Comparison of ENCODE assay signal across 7 cellular contexts in the genomic region with DNA sequence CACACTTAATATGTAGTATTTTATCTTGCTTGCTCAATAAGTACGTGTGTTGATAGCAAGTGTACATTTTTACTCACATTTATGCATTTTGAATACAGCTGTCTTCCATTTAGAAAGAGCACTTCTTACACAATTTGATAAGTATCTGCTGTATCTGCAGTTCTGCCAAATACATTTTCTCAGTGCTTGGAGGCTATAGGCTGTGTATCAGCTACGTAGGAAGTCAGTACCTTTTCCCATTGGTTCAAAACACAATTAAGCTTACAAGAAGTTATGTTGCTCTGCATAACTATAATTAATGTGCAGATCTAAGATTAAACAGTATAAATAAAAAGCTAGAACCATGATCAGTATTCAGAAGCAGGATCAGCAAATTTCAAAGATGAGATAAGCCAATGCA.
"Had no signal": no experiment of that assay in that cellular context is flagged by ENCODE, and none has a peak within 500 bp of the region (broad histone marks: within the 10 kb centered on the region; RNA-seq: fewer than 3 reads in every experiment).

No MANE protein-coding gene starts in this region.

- H3K27ac Mint-ChIP-seq: IgD-negative memory B cell had no signal

- H3K27ac ChIP-seq: HL-60 had no signal

- H3K4me3 ChIP-seq: K562 had no signal

- ATAC-seq: HepG2, K562 had no signal

- H3K4me1 Mint-ChIP-seq: IgD-negative memory B cell had no signal

- FAIRE-seq: HepG2, HTR-8/SVneo, K562 had no signal

- H3K27me3 Mint-ChIP-seq: IgD-negative memory B cell had no signal

- DNase-seq: IMR-90, KBM-7 had no signal

- H3K4me3 Mint-ChIP-seq: IgD-negative memory B cell had no signal

- H3K36me3 Mint-ChIP-seq: IgD-negative memory B cell had no signal
